In genomic region chr11:56906683-56907148, GRCh38 we compare ENCODE assay signal across 22 cellular contexts.
"Had no signal": no experiment of that assay in that cellular context is flagged by ENCODE, and none has a peak within 500 bp of the region (broad histone marks: within the 10 kb centered on the region; RNA-seq: fewer than 3 reads in every experiment).

No MANE protein-coding gene starts in this region.

- H3K4me1 ChIP-seq: adrenal gland, gastrocnemius medialis, pancreas, stomach, testis, upper lobe of right lung had no signal

- H3K4me3 ChIP-seq: adrenal gland, cardiac muscle cell, gastrocnemius medialis, pancreas, stomach, testis, upper lobe of right lung had no signal

- H3K36me3 Mint-ChIP-seq: activated naive CD4-positive, alpha-beta T cell treated with anti-CD3 and anti-CD28 coated beads, Interleukin-2, amount 50 U/mL, for 72 hours; natural killer cell treated with Interleukin-12 subunit alpha and Interleukin-12 subunit beta and Interleukin-15 and Interleukin-18, amount 100 ng/mL, for 72 hours; stimulated activated effector memory CD8-positive, alpha-beta T cell treated with anti-CD3 and anti-CD28 coated beads, Interleukin-12 subunit alpha, Interleukin-12 subunit beta, amount 100 ng/mL, for 72 hours had no signal

- H3K27ac Mint-ChIP-seq: activated naive CD4-positive, alpha-beta T cell treated with anti-CD3 and anti-CD28 coated beads, Interleukin-2, amount 50 U/mL, for 72 hours; natural killer cell treated with Interleukin-12 subunit alpha and Interleukin-12 subunit beta and Interleukin-15 and Interleukin-18, amount 100 ng/mL, for 72 hours; stimulated activated effector memory CD8-positive, alpha-beta T cell treated with anti-CD3 and anti-CD28 coated beads, Interleukin-12 subunit alpha, Interleukin-12 subunit beta, amount 100 ng/mL, for 72 hours had no signal

- ATAC-seq: activated naive CD4-positive, alpha-beta T cell treated with anti-CD3 and anti-CD28 coated beads, Interleukin-2, amount 50 U/mL, for 72 hours; gastrocnemius medialis; natural killer cell treated with Interleukin-12 subunit alpha and Interleukin-12 subunit beta and Interleukin-15 and Interleukin-18, amount 100 ng/mL, for 72 hours; pancreas; sciatic nerve; stimulated activated effector memory CD8-positive, alpha-beta T cell treated with anti-CD3 and anti-CD28 coated beads, Interleukin-12 subunit alpha, Interleukin-12 subunit beta, amount 100 ng/mL, for 72 hours; upper lobe of right lung had no signal

- H3K9me3 ChIP-seq: adrenal gland, gastrocnemius medialis, neutrophil, pancreas, stomach, testis, upper lobe of right lung had no signal

- H3K27me3 ChIP-seq: adrenal gland, cardiac muscle cell, gastrocnemius medialis, neutrophil, pancreas, stomach, testis, upper lobe of right lung had no signal

- H3K27ac ChIP-seq: adrenal gland, cardiac muscle cell, gastrocnemius medialis, neutrophil, pancreas, stomach, testis, upper lobe of right lung, WERI-Rb-1 had no signal

- H3K4me1 Mint-ChIP-seq: stimulated activated effector memory CD8-positive, alpha-beta T cell treated with anti-CD3 and anti-CD28 coated beads, Interleukin-12 subunit alpha, Interleukin-12 subunit beta, amount 100 ng/mL, for 72 hours had no signal

- H3K9me3 Mint-ChIP-seq: natural killer cell treated with Interleukin-12 subunit alpha and Interleukin-12 subunit beta and Interleukin-15 and Interleukin-18, amount 100 ng/mL, for 72 hours had no signal

- H3K4me3 Mint-ChIP-seq: natural killer cell treated with Interleukin-12 subunit alpha and Interleukin-12 subunit beta and Interleukin-15 and Interleukin-18, amount 100 ng/mL, for 72 hours; stimulated activated effector memory CD8-positive, alpha-beta T cell treated with anti-CD3 and anti-CD28 coated beads, Interleukin-12 subunit alpha, Interleukin-12 subunit beta, amount 100 ng/mL, for 72 hours had no signal

- H3K27me3 Mint-ChIP-seq: natural killer cell treated with Interleukin-12 subunit alpha and Interleukin-12 subunit beta and Interleukin-15 and Interleukin-18, amount 100 ng/mL, for 72 hours had no signal

- DNase-seq: activated CD4-positive, alpha-beta T cell treated with anti-CD3 and anti-CD28 coated beads for 1 hour; activated CD4-positive, alpha-beta T cell treated with anti-CD3 and anti-CD28 coated beads, Interleukin-2, amount 50 U/mL, for 4 hours; activated gamma-delta T cell; adrenal gland; gastrocnemius medialis; head of caudate nucleus; kidney glomerular epithelial cell; mesendoderm; pancreas; stimulated activated CD4-positive, alpha-beta T cell treated with anti-CD3 and anti-CD28 coated beads, Interleukin-4, amount 100 ng/mL, for 24 hours; stomach; SW 1271; T-helper 2 cell; testis; upper lobe of right lung; WERI-Rb-1 had no signal

- H3K36me3 ChIP-seq: adrenal gland, cardiac muscle cell, gastrocnemius medialis, neutrophil, pancreas, stomach, upper lobe of right lung, WERI-Rb-1 had no signal
